ENCODE assay signal across 14 cellular contexts in genomic region chr12:1972260-1972659, GRCh38. TPM values are rescaled to one million over a fixed set of nuclear protein-coding genes. Genes with fewer than 3 reads are reported as not detected.
DNase-seq lines count a peak whose midpoint lies in the region; ATAC-seq and TF ChIP-seq lines count a peak whose summit lies in the region.
"Had no signal": no experiment of that assay in that cellular context is flagged by ENCODE, and none has a peak within 500 bp of the region (broad histone marks: within the 10 kb centered on the region; RNA-seq: fewer than 3 reads in every experiment).

No MANE protein-coding gene starts in this region.

- no peak overlapping the region for H3K27ac ChIP-seq in AG04450 (ENCODE audit: low read depth, low read length)
- H3K27ac ChIP-seq in PC-3 (ENCODE audit: low read length), result no peak overlapping the region
- H3K27ac ChIP-seq in fibroblast of lung (ENCODE audit: insufficient read depth, low read length), result peak overlapping the region; percentile 76
- H3K27ac ChIP-seq in trophoblast cell (ENCODE audit: low read depth, low read length), result peak overlapping the region; percentile 92
- H3K27ac ChIP-seq in PC-9, result no peak overlapping the region

- CTCF ChIA-PET in AG04450 (lab: Charles Lee), result interaction anchor here (0.9 to 6.5 kb wide), 2 partner anchors 32 to 62 kb away, joined by 3 to 36 read pairs; no protein-coding TSS in a partner anchor
- CTCF ChIA-PET in PC-3 (lab: Charles Lee), result no interaction called here
- CTCF ChIA-PET in PC-9 (lab: Charles Lee), result no interaction called here

- H3K4ac ChIP-seq in trophoblast cell (ENCODE audit: low read depth, low read length), result no peak overlapping the region

- intact Hi-C loops in PC-3 (cut with micrococcal nuclease) (no loop called here), PC-9 (cut with micrococcal nuclease; ENCODE audit: unreplicated experiment) (no loop called here)

- TF ChIP-seq CTCF in AG04450 (IDR thresholded peaks at IDR 0.05; ENCODE audit: low read depth, low read length) (no peak), PC-3 (conservative IDR thresholded peaks at IDR 0.05; ENCODE audit: low read depth, low read length) (no peak), fibroblast of lung (conservative IDR thresholded peaks at IDR 0.05 in 1 of 2, IDR thresholded peaks at IDR 0.05 in 1 of 2; ENCODE audit: low read depth in 1 of 2, low read length in 2 of 2) (no peak), PC-9 (conservative IDR thresholded peaks at IDR 0.05) (no peak)

- H2BK12ac ChIP-seq in trophoblast cell (ENCODE audit: low read length), result no peak overlapping the region

- H3K27me3 ChIP-seq in AG04450 (ENCODE audit: control insufficient read depth, insufficient read depth, low read length) (no peaks in the 10 kb centered on the region), PC-3 (ENCODE audit: low read length) (no peaks in the 10 kb centered on the region), fibroblast of lung (ENCODE audit: control insufficient read depth, insufficient read depth, low read length) (no peaks in the 10 kb centered on the region), trophoblast cell (ENCODE audit: insufficient read depth, low read length) (no peaks in the 10 kb centered on the region), PC-9 (ENCODE audit: insufficient read depth, low read depth) (no peaks in the 10 kb centered on the region)

- H3K4me2 ChIP-seq in PC-3 (ENCODE audit: low read length), result no peak overlapping the region
- H3K4me2 ChIP-seq in fibroblast of lung (ENCODE audit: extremely low read depth, insufficient read depth, low read length), result peak overlapping the region; percentile 89
- H3K4me2 ChIP-seq in trophoblast cell (ENCODE audit: low read length), result peak overlapping the region; percentile 53
- H3K4me2 ChIP-seq in PC-9, result no peak overlapping the region

- H4K91ac ChIP-seq in trophoblast cell (ENCODE audit: low read depth, low read length), result no peak overlapping the region

- no peak overlapping the region; the same call in 1 of the 2 replicates for H3K4me3 ChIP-seq in AG04450 (ENCODE audit: low read depth, low read length)
- no peak overlapping the region for H3K4me3 ChIP-seq in PC-3 (ENCODE audit: low read length)
- H3K4me3 ChIP-seq in fibroblast of lung (replicated peaks in 1 of 4; ENCODE audit: control extremely low read depth in 1 of 4, insufficient read depth in 1 of 4, low read depth in 3 of 4, low read length in 4 of 4), result peak overlapping the region in 3 of 4 experiments; percentile 31 to 38 (median 34)
- no peak overlapping the region for H3K4me3 ChIP-seq in trophoblast cell (ENCODE audit: low read depth, low read length)
- no peak overlapping the region for H3K4me3 ChIP-seq in PC-9

- peak; percentile 8 for DNase-seq in AG04450 (ENCODE audit: low read depth, low spot score)
- DNase-seq in PC-3, result peak; percentile 24
- peak; percentile 40 to 82 for DNase-seq in fibroblast of lung (ENCODE audit: low read depth in 2 of 2)
- DNase-seq in trophoblast cell, result no peak
- DNase-seq in activated gamma-delta T cell (lab: John Stamatoyannopoulos, UW), result no peak
- DNase-seq in PC-9, result no peak
- DNase-seq: activated CD8-positive, alpha-beta memory T cell treated with anti-CD3 and anti-CD28 coated beads for 24 hours; foreskin melanocyte; GOT3; NCI-H2029 treated with DMSO at 0.1 percent for 48 hours; stimulated activated CD4-positive, alpha-beta T cell treated with anti-CD3 and anti-CD28 coated beads, Interleukin-12 subunit alpha, Interleukin-12 subunit beta, amount 100 ng/mL, for 4 hours; T-helper 2 cell had no signal

- H3K79me2 ChIP-seq in PC-3 (ENCODE audit: low read length) (no peaks in the 10 kb centered on the region), fibroblast of lung (ENCODE audit: control insufficient read depth, insufficient read depth, low read length) (no peaks in the 10 kb centered on the region), trophoblast cell (ENCODE audit: control insufficient read depth, insufficient read depth, low read length, poor library complexity) (no peaks in the 10 kb centered on the region), PC-9 (ENCODE audit: low read depth) (no peaks in the 10 kb centered on the region)

- no peak overlapping the region for H4K12ac ChIP-seq in trophoblast cell (ENCODE audit: low read depth, low read length)

- no peak overlapping the region for H3K14ac ChIP-seq in trophoblast cell (ENCODE audit: low read length)

- no peaks in the 10 kb centered on the region for H4K20me1 ChIP-seq in PC-3 (ENCODE audit: low read length)
- no peaks in the 10 kb centered on the region for H4K20me1 ChIP-seq in fibroblast of lung (ENCODE audit: control insufficient read depth, extremely low read depth, insufficient read depth, low read length)
- no peaks in the 10 kb centered on the region for H4K20me1 ChIP-seq in PC-9 (ENCODE audit: insufficient read depth)

- no peaks in the 10 kb centered on the region for H3K36me3 ChIP-seq in PC-3 (ENCODE audit: low read depth, low read length)
- H3K36me3 ChIP-seq in fibroblast of lung (ENCODE audit: control insufficient read depth, insufficient read depth, low read length), result no peaks in the 10 kb centered on the region
- H3K36me3 ChIP-seq in trophoblast cell (ENCODE audit: control insufficient read depth in 1 of 2, insufficient read depth in 2 of 2, low read length in 2 of 2), result no peaks in the 10 kb centered on the region
- no peaks in the 10 kb centered on the region for H3K36me3 ChIP-seq in PC-9 (ENCODE audit: low read depth)

- BruUV-seq in PC-3 (replicated peaks; lab: Mats Ljungman, UMichigan), result no TSS peak
- no TSS peak for BruUV-seq in PC-9 (replicated peaks; lab: Mats Ljungman, UMichigan)

- no peak overlapping the region for H2BK120ac ChIP-seq in trophoblast cell (ENCODE audit: insufficient read depth, low read length, poor library complexity)

- H4K8ac ChIP-seq in trophoblast cell (ENCODE audit: low read depth, low read length), result no peak overlapping the region

- H2BK5ac ChIP-seq in trophoblast cell (ENCODE audit: low read depth, low read length, poor library complexity), result no peak overlapping the region

- WGBS in trophoblast cell (ENCODE audit: extremely low coverage, insufficient coverage, insufficient read length), result no CpG with 5 or more reads among the region's 1 CpG

- H3K18ac ChIP-seq in trophoblast cell (ENCODE audit: low read length), result no peak overlapping the region

- H3K23ac ChIP-seq in trophoblast cell (ENCODE audit: low read length), result no peak overlapping the region

- no peak overlapping the region for H2AFZ ChIP-seq in PC-3 (ENCODE audit: low read length)
- H2AFZ ChIP-seq in fibroblast of lung (ENCODE audit: low read length), result no peak overlapping the region
- H2AFZ ChIP-seq in trophoblast cell (ENCODE audit: insufficient read depth, low read length, poor library complexity), result no peak overlapping the region
- H2AFZ ChIP-seq in PC-9, result no peak overlapping the region

- H3K4me1 ChIP-seq in PC-3 (ENCODE audit: insufficient read depth, low read length), result no peaks in the 10 kb centered on the region; the same call in 1 of the 2 replicates
- peaks cover 8% of the 10 kb centered on the region for H3K4me1 ChIP-seq in fibroblast of lung (ENCODE audit: control insufficient read depth, extremely low read depth, insufficient read depth, low read length)
- H3K4me1 ChIP-seq in trophoblast cell (ENCODE audit: control insufficient read depth in 1 of 2, insufficient read depth in 2 of 2, low read length in 2 of 2), result peaks cover 0 to 5% of the 10 kb centered on the region in 2 experiments
- H3K4me1 ChIP-seq in PC-9 (replicated peaks; ENCODE audit: insufficient read depth), result no peaks in the 10 kb centered on the region

- H3K9me3 ChIP-seq in AG04450 (ENCODE audit: control insufficient read depth, insufficient read depth, low read length) (no peaks in the 10 kb centered on the region), PC-3 (ENCODE audit: low read length) (no peaks in the 10 kb centered on the region), fibroblast of lung (ENCODE audit: control insufficient read depth, insufficient read depth, low read depth, low read length) (no peaks in the 10 kb centered on the region), trophoblast cell (ENCODE audit: insufficient read depth, low read depth, low read length) (no peaks in the 10 kb centered on the region), PC-9 (ENCODE audit: insufficient read depth, low read depth) (no peaks in the 10 kb centered on the region)

- POLR2A ChIA-PET in AG04450 (lab: Yijun Ruan, JAX), result interaction anchor here (0.7 kb wide), 1 partner anchor 38 kb away, joined by 4 read pairs; no protein-coding TSS in a partner anchor
- POLR2A ChIA-PET in PC-3 (lab: Charles Lee; ENCODE audit: unreplicated experiment), result no interaction called here
- POLR2A ChIA-PET in PC-9 (lab: Charles Lee; ENCODE audit: unreplicated experiment), result no interaction called here

- H3K9ac ChIP-seq in PC-3 (ENCODE audit: low read length), result no peak overlapping the region
- H3K9ac ChIP-seq in fibroblast of lung (ENCODE audit: insufficient read depth, low read length), result no peak overlapping the region
- H3K9ac ChIP-seq in trophoblast cell (ENCODE audit: low read length), result no peak overlapping the region

- no peaks in the 10 kb centered on the region for H3K9me2 ChIP-seq in PC-3 (replicated peaks; ENCODE audit: low read length)
- no peaks in the 10 kb centered on the region for H3K9me2 ChIP-seq in PC-9 (ENCODE audit: insufficient read depth)

- H2AK5ac ChIP-seq in trophoblast cell (ENCODE audit: low read length), result no peak overlapping the region

- ATAC-seq in PC-3 (peak; percentile 64), HG02981 (IDR thresholded peaks at IDR 0.05; ENCODE audit: unreplicated experiment) (no peak), HG02970 (IDR thresholded peaks at IDR 0.05; ENCODE audit: low FRiP score, unreplicated experiment) (no peak)

- H3K79me1 ChIP-seq in trophoblast cell (ENCODE audit: low read length), result peaks cover 4% of the 10 kb centered on the region

- H3F3A ChIP-seq in PC-3 (ENCODE audit: low read length, unreplicated experiment), result no peaks in the 10 kb centered on the region
- H3F3A ChIP-seq in PC-9 (ENCODE audit: insufficient read depth, low read depth), result no peaks in the 10 kb centered on the region

RNA-seq across cellular contexts. Expression of gene DCP1B, which starts 32.0 kb away (rescaled TPM):
- 29.1 and 32.9 TPM in 2 replicates for polyA plus RNA-seq in AG04450 (2011; rRNA removed)
- 32.7 and 35.1 TPM in 2 replicates for polyA minus RNA-seq in AG04450 (2011; rRNA and poly(A)+ RNA removed)
- 3.6 and 4.9 TPM in 2 replicates for total RNA-seq in PC-3 (2014; rRNA removed)
- 10.4 and 11.3 TPM in 2 replicates for total RNA-seq in fibroblast of lung
- 19.4 and 24.0 TPM in 2 replicates for polyA plus RNA-seq in fibroblast of lung
- 9.6 and 12.5 TPM in 2 replicates for polyA plus RNA-seq in fibroblast of lung (2012)
- polyA minus RNA-seq in fibroblast of lung (ENCODE audit: low replicate concordance), result 12.9 and 22.3 TPM in 2 replicates
- polyA plus RNA-seq in trophoblast cell (2013), result 15.3 and 15.8 TPM in 2 replicates
- 6.2 and 6.8 TPM in 2 replicates for total RNA-seq in PC-9 (2021)

RNA-seq across cellular contexts. Expression of gene CACNA2D4, which starts 53.8 kb away (rescaled TPM):
- polyA plus RNA-seq in AG04450 (2011; rRNA removed), result 0.22 and 0.36 TPM in 2 replicates
- 0.30 and 0.92 TPM in 2 replicates for polyA minus RNA-seq in AG04450 (2011; rRNA and poly(A)+ RNA removed)
- total RNA-seq in PC-3 (2014; rRNA removed), result not detected in 2 replicates
- total RNA-seq in fibroblast of lung, result 0.26 and 0.99 TPM in 2 replicates
- polyA plus RNA-seq in fibroblast of lung, result 0.47 and 0.68 TPM in 2 replicates
- polyA plus RNA-seq in fibroblast of lung (2012), result 0.61 and 0.82 TPM in 2 replicates
- not detected in 2 replicates for polyA minus RNA-seq in fibroblast of lung (ENCODE audit: low replicate concordance)
- 0.03 and 0.06 TPM in 2 replicates for polyA plus RNA-seq in trophoblast cell (2013)
- 0.45 TPM in 1 of 2 replicates, not detected in the other for total RNA-seq in PC-9 (2021)

Comparison
In these comparisons a context has a peak if more than half of its experiments do, and no peak if none do; other contexts are left out.
1. DNase-seq: peak in AG04450 (single experiment), PC-3 (single experiment) and fibroblast of lung (2 of 2); none in trophoblast cell (0 of 2), activated gamma-delta T cell (single experiment) and PC-9 (0 of 2).
2. H3K27ac ChIP-seq: peak in fibroblast of lung (single experiment) and trophoblast cell (single experiment); none in AG04450 (single experiment), PC-3 (single experiment) and PC-9 (single experiment).
3. H3K4me3 ChIP-seq: peak in fibroblast of lung (3 of 4); none in AG04450 (single experiment), PC-3 (single experiment), trophoblast cell (single experiment) and PC-9 (single experiment).
4. H3K4me2 ChIP-seq: peak in fibroblast of lung (single experiment) and trophoblast cell (single experiment); none in PC-3 (single experiment) and PC-9 (single experiment).